Comparison of ENCODE assay signal across 17 cellular contexts in the genomic region with DNA sequence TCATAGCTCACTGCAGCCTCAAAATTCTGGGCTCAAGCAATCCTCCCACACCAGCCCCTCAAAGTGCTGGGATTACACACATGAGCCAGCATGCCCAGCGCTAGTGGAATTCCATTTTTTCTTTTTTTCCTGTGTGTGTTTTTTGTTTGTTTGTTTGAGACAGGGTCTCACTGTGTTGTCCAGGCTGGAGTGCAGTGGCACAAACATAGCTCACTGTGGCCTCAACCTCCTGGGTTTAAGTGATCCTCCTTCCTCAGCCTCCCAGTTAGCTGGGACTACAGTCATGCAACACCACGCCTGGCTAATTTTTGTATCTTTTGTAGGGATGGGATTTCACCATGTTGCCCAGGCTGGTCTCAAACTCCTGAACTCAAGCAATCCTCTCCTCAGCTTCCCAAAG. TPM values are rescaled to one million over a fixed set of nuclear protein-coding genes. Genes with fewer than 3 reads are reported as not detected.
DNase-seq lines count a peak whose midpoint lies in the region; ATAC-seq and TF ChIP-seq lines count a peak whose summit lies in the region.
"Had no signal": no experiment of that assay in that cellular context is flagged by ENCODE, and none has a peak within 500 bp of the region (broad histone marks: within the 10 kb centered on the region; RNA-seq: fewer than 3 reads in every experiment).

No MANE protein-coding gene starts in this region.

- H3K36me3 Mint-ChIP-seq in GM23338 (ENCODE audit: low read depth) (no peaks in the 10 kb centered on the region), nephron progenitor cell (ENCODE audit: low read depth) (no peaks in the 10 kb centered on the region)
- H3K36me3 Mint-ChIP-seq: CD8-positive, alpha-beta T cell had no signal

- CTCF ChIA-PET in Panc1 (lab: Charles Lee): interaction anchor here (0.5 to 1.2 kb wide), 5 partner anchors 23 to 629 kb away, joined by 4 to 9 read pairs (median 4); no protein-coding TSS in a partner anchor

- H3K27ac ChIP-seq in GM23338 (ENCODE audit: low read depth) (peak overlapping the region; percentile 6; the same call in 1 of the 2 replicates), Panc1 (ENCODE audit: low read length) (peak overlapping the region; percentile 88)
- H3K27ac ChIP-seq: BLaER1 treated with 17β-estradiol and CSF1 and Interleukin-3, amounts not matched to agents 10 nM and 100 nM; GM23248 had no signal

- H3K9me3 ChIP-seq in Panc1 (ENCODE audit: control insufficient read depth, insufficient read depth, low read depth, low read length): no peaks in the 10 kb centered on the region
- H3K9me3 ChIP-seq in MG63: no peaks in the 10 kb centered on the region
- H3K9me3 ChIP-seq: BLaER1 treated with 17β-estradiol and CSF1 and Interleukin-3, amounts not matched to agents 10 nM and 100 nM had no signal

- H3K4me3 Mint-ChIP-seq in GM23338: no peak overlapping the region
- H3K4me3 Mint-ChIP-seq in nephron progenitor cell: no peak overlapping the region
- H3K4me3 Mint-ChIP-seq: B cell; CD8-positive, alpha-beta T cell had no signal

- no peak overlapping the region for H3K27ac Mint-ChIP-seq in GM23338
- peak overlapping the region; percentile 91 for H3K27ac Mint-ChIP-seq in nephron progenitor cell
- H3K27ac Mint-ChIP-seq: B cell; CD8-positive, alpha-beta T cell had no signal

- H3K9me3 Mint-ChIP-seq in GM23338 (no peaks in the 10 kb centered on the region), nephron progenitor cell (no peaks in the 10 kb centered on the region)
- H3K9me3 Mint-ChIP-seq: CD8-positive, alpha-beta T cell had no signal

- H3K4me1 Mint-ChIP-seq in GM23338 (peaks cover 23% of the 10 kb centered on the region), nephron progenitor cell (peaks cover 49% of the 10 kb centered on the region)
- H3K4me1 Mint-ChIP-seq: B cell had no signal

- H3F3A ChIP-seq in GM23338 (replicated peaks; ENCODE audit: low read depth): no peaks in the 10 kb centered on the region

- H3K4me2 ChIP-seq in GM23338: no peak overlapping the region
- H3K4me2 ChIP-seq: BLaER1 treated with 17β-estradiol and CSF1 and Interleukin-3, amounts not matched to agents 10 nM and 100 nM had no signal

- BruUV-seq in Panc1 (replicated peaks; lab: Mats Ljungman, UMichigan): no TSS peak

- intact Hi-C loops in Panc1 (cut with micrococcal nuclease; ENCODE audit: unreplicated experiment): no loop called here

- no peaks in the 10 kb centered on the region for H3K9me2 ChIP-seq in GM23338 (ENCODE audit: insufficient read depth)

- in situ Hi-C loops in Panc1 (cut with HindIII; ENCODE audit: low pct_unique_long_range_greater_than_20kb, low sequenced_read_pairs): no loop called here

- H3K27me3 ChIP-seq in GM23338 (ENCODE audit: insufficient read depth): no peaks in the 10 kb centered on the region
- no peaks in the 10 kb centered on the region for H3K27me3 ChIP-seq in Panc1 (ENCODE audit: control insufficient read depth, insufficient read depth, low read length)
- no peaks in the 10 kb centered on the region for H3K27me3 ChIP-seq in MG63
- H3K27me3 ChIP-seq: BLaER1 treated with 17β-estradiol and CSF1 and Interleukin-3, amounts not matched to agents 10 nM and 100 nM had no signal

- no peaks in the 10 kb centered on the region for H3K79me2 ChIP-seq in GM23338 (replicated peaks; ENCODE audit: insufficient read depth)

- H3K4me1 ChIP-seq in GM23338 (ENCODE audit: insufficient read depth) (no peaks in the 10 kb centered on the region), Panc1 (ENCODE audit: control insufficient read depth, insufficient read depth, low read length) (peaks cover 30% of the 10 kb centered on the region)

- no peaks in the 10 kb centered on the region for H4K20me1 ChIP-seq in GM23338 (replicated peaks; ENCODE audit: insufficient read depth)
- H4K20me1 ChIP-seq: BLaER1 treated with 17β-estradiol and CSF1 and Interleukin-3, amounts not matched to agents 10 nM and 100 nM had no signal

- H3K36me3 ChIP-seq in GM23338 (ENCODE audit: insufficient read depth) (no peaks in the 10 kb centered on the region), Panc1 (ENCODE audit: control insufficient read depth, insufficient read depth, low read length) (no peaks in the 10 kb centered on the region), MG63 (no peaks in the 10 kb centered on the region)
- H3K36me3 ChIP-seq: BLaER1 treated with 17β-estradiol and CSF1 and Interleukin-3, amounts not matched to agents 10 nM and 100 nM had no signal

- H2AFZ ChIP-seq in GM23338: no peak overlapping the region
- H2AFZ ChIP-seq: GM23248 had no signal

- no peak for DNase-seq in GM23338 (ENCODE audit: low spot score)
- no peak for DNase-seq in Panc1 (ENCODE audit: low read depth, low spot score)
- DNase-seq in nephron progenitor cell: no peak
- no peak for DNase-seq in NOMO-1 treated with DMSO at 0.1 percent for 48 hours (lab: John Stamatoyannopoulos, UW; ENCODE audit: unreplicated experiment)
- no peak for DNase-seq in MG63
- DNase-seq: CD8-positive, alpha-beta T cell; DMS 273 treated with DMSO at 0.1 percent for 48 hours; DMS53; DND-41; EL; GM23248; HCEC 1CT had no signal

- no peak overlapping the region for H3K4me3 ChIP-seq in GM23338
- H3K4me3 ChIP-seq in Panc1 (ENCODE audit: low read depth in 2 of 2, low read length in 2 of 2): no peak overlapping the region
- no peak overlapping the region for H3K4me3 ChIP-seq in MG63
- H3K4me3 ChIP-seq: BLaER1 treated with 17β-estradiol and CSF1 and Interleukin-3, amounts not matched to agents 10 nM and 100 nM; GM12878; GM23248 had no signal

- H3K27me3 Mint-ChIP-seq in GM23338 (ENCODE audit: insufficient read depth, low read depth, poor library complexity): peaks cover 3% of the 10 kb centered on the region
- no peaks in the 10 kb centered on the region for H3K27me3 Mint-ChIP-seq in nephron progenitor cell (ENCODE audit: low read depth, poor library complexity)

- no peak for TF ChIP-seq CTCF in GM23338 (conservative IDR thresholded peaks at IDR 0.05; ENCODE audit: low read depth in 2 of 2)
- TF ChIP-seq CTCF in Panc1 (IDR thresholded peaks at IDR 0.05): no peak
- TF ChIP-seq CTCF in nephron progenitor cell (IDR thresholded peaks at IDR 0.05): no peak

- ATAC-seq in GM23338: no peak
- ATAC-seq in Panc1: no peak
- no peak for ATAC-seq in GM21528 (IDR thresholded peaks at IDR 0.05; ENCODE audit: low FRiP score, unreplicated experiment)
- ATAC-seq: CD8-positive, alpha-beta T cell; GM12878 had no signal

- POLR2A ChIA-PET in Panc1 (lab: Charles Lee): interaction anchor here (0.6 to 1.4 kb wide), 3 partner anchors 9 to 20 kb away, joined by 3 to 12 read pairs (median 3); no protein-coding TSS in a partner anchor

RNA-seq across cellular contexts. Expression of a gene that starts 14.1 kb away (rescaled TPM):
- 29.2 and 39.7 TPM in 2 replicates for total RNA-seq in GM23338 (2014; rRNA removed; shearing (Covaris generic))
- polyA plus RNA-seq in GM23338 (2016; fragmentation: Nextera tagmentation; extraction: Ambion mirVana): 20.0 and 23.5 TPM in 2 replicates
- 132 TPM for total RNA-seq in Panc1 (2021; ENCODE audit: unreplicated experiment)
- 11.2 TPM for polyA plus RNA-seq in Panc1 (2012; ENCODE audit: insufficient read length)
- total RNA-seq in MG63 (2014; rRNA removed; shearing (Covaris generic); ENCODE audit: low replicate concordance): 2.0 and 2.4 TPM in 2 replicates
- total RNA-seq: GM23248 had no signal

RNA-seq across cellular contexts. Expression of a gene that starts 26.0 kb away (rescaled TPM):
- 6.0 and 6.3 TPM in 2 replicates for total RNA-seq in GM23338 (2014; rRNA removed; shearing (Covaris generic))
- 3.9 and 4.9 TPM in 2 replicates for polyA plus RNA-seq in GM23338 (2016; fragmentation: Nextera tagmentation; extraction: Ambion mirVana)
- total RNA-seq in Panc1 (2021; ENCODE audit: unreplicated experiment): 92.5 TPM
- polyA plus RNA-seq in Panc1 (2012; ENCODE audit: insufficient read length): 97.9 TPM
- 0.07 TPM in 1 of 2 replicates, not detected in the other for total RNA-seq in MG63 (2014; rRNA removed; shearing (Covaris generic); ENCODE audit: low replicate concordance)
- total RNA-seq: A172; CD8-positive, alpha-beta T cell; GM12878; GM23248 had no signal

Comparison
In these comparisons a context has a peak if more than half of its experiments do, and no peak if none do; other contexts are left out.
1. RNA of a gene that starts 26.0 kb away (total RNA-seq): 92.5 TPM in Panc1 (single experiment); 6.0 to 6.3 TPM in GM23338 and 0.07 TPM in MG63; every median in the first group is over 10 times any median in the second.